Comparison of ENCODE assay signal across 12 cellular contexts in the genomic region with DNA sequence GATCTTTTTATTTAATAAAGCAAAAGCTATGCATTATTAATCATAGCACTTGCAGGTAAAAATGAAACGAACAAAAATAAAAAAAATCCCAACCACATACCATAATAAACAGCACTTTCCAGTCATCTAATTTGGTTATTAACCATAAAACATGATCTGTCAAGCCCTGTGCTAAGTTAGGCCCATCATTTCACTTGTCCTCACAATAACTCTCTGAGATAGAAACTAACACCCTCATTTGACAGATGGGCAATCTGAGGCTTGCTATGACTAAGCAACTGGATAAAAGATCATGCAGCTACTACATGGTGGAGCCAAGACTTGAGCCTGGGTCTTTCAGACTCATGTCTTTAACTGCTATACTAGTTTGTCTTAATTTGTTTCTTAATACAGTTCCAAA. TPM values are rescaled to one million over a fixed set of nuclear protein-coding genes. Genes with fewer than 3 reads are reported as not detected.
A peak's percentile ranks its signal among the peaks of the same experiment; 100 is the strongest.
DNase-seq lines count a peak whose midpoint lies in the region; ATAC-seq and TF ChIP-seq lines count a peak whose summit lies in the region.
"Had no signal": no experiment of that assay in that cellular context is flagged by ENCODE, and none has a peak within 500 bp of the region (broad histone marks: within the 10 kb centered on the region; RNA-seq: fewer than 3 reads in every experiment).

No MANE protein-coding gene starts in this region.

- TF ChIP-seq CTCF in mucosa of descending colon (IDR thresholded peaks at IDR 0.05) (no peak), ovary (IDR thresholded peaks at IDR 0.05) (no peak), smooth muscle cell (IDR thresholded peaks at IDR 0.05; ENCODE audit: borderline replicate concordance, insufficient read depth, poor library complexity, severe bottlenecking) (no peak)

- H3K27me3 ChIP-seq in ovary (no peaks in the 10 kb centered on the region), smooth muscle cell (ENCODE audit: low read depth) (no peaks in the 10 kb centered on the region)
- H3K27me3 ChIP-seq: right atrium auricular region had no signal

- intact Hi-C loops in mucosa of descending colon (cut with DNase I, micrococcal nuclease) = no loop called here
- intact Hi-C loops in ovary (cut with DNase I) = no loop called here
- intact Hi-C loops in Right ventricle myocardium inferior (cut with DNase I) = no loop called here

- no peak for TF ChIP-seq EP300 in ovary (IDR thresholded peaks at IDR 0.05)

- 72 to 84% (median 73%) methylated on average over 1 of the region's 1 CpG for WGBS in ovary, 3 donors
- WGBS in smooth muscle cell (ENCODE audit: low lambda C conversion rate) = 89% methylated on average over 1 of the region's 1 CpG

- H2AFZ ChIP-seq in smooth muscle cell (ENCODE audit: low read depth) = no peak overlapping the region

- H3K4me1 ChIP-seq in mucosa of descending colon (ENCODE audit: low read depth) = no peaks in the 10 kb centered on the region
- H3K4me1 ChIP-seq in ovary (ENCODE audit: insufficient read depth) = no peaks in the 10 kb centered on the region
- no peaks in the 10 kb centered on the region for H3K4me1 ChIP-seq in smooth muscle cell (ENCODE audit: low read depth)
- H3K4me1 ChIP-seq: right atrium auricular region had no signal

- ATAC-seq in GM18873 (IDR thresholded peaks at IDR 0.05; ENCODE audit: low FRiP score, unreplicated experiment) (peak; percentile 49), GM21423 (IDR thresholded peaks at IDR 0.05; ENCODE audit: unreplicated experiment) (peak; percentile 64), HG03095 (IDR thresholded peaks at IDR 0.05; ENCODE audit: unreplicated experiment) (peak; percentile 56), mucosa of descending colon (peak; percentile 31), Right ventricle myocardium inferior (no peak)

- no peaks in the 10 kb centered on the region for H3K79me2 ChIP-seq in smooth muscle cell (ENCODE audit: low read depth)

- H3K36me3 ChIP-seq in mucosa of descending colon (ENCODE audit: low read depth) (peaks cover 4% of the 10 kb centered on the region), ovary (no peaks in the 10 kb centered on the region), smooth muscle cell (ENCODE audit: low read depth) (peaks cover 32% of the 10 kb centered on the region)

- H3K9me3 ChIP-seq in mucosa of descending colon (no peaks in the 10 kb centered on the region), ovary (no peaks in the 10 kb centered on the region), smooth muscle cell (replicated peaks; ENCODE audit: low read depth) (no peaks in the 10 kb centered on the region)
- H3K9me3 ChIP-seq: right atrium auricular region had no signal

- H3K4me3 ChIP-seq in mucosa of descending colon (no peak overlapping the region), ovary (no peak overlapping the region), smooth muscle cell (no peak overlapping the region)
- H3K4me3 ChIP-seq: right atrium auricular region had no signal

- H3K27ac ChIP-seq in ovary (no peak overlapping the region), smooth muscle cell (ENCODE audit: low read depth) (no peak overlapping the region)
- H3K27ac ChIP-seq: right atrium auricular region had no signal

- H3K4me2 ChIP-seq in smooth muscle cell = no peak overlapping the region

- H4K20me1 ChIP-seq in smooth muscle cell (ENCODE audit: low read depth) = no peaks in the 10 kb centered on the region

- no peak for DNase-seq in mucosa of descending colon
- DNase-seq in ovary = no peak
- no peak for DNase-seq in Right ventricle myocardium inferior (ENCODE audit: missing footprints)
- no peak for DNase-seq in smooth muscle cell (lab: John Stamatoyannopoulos, UW; ENCODE audit: unreplicated experiment)
- DNase-seq: amniotic stem cell; effector memory CD4-positive, alpha-beta T cell; KG1 had no signal

- no peaks in the 10 kb centered on the region for H3F3A ChIP-seq in smooth muscle cell (ENCODE audit: low read depth)

- no peak for TF ChIP-seq POLR2A in ovary (IDR thresholded peaks at IDR 0.05)

- no peak overlapping the region for H3K9ac ChIP-seq in smooth muscle cell (ENCODE audit: low read depth)

RNA-seq across cellular contexts. Expression of a gene that starts 21.8 kb away (rescaled TPM):
- total RNA-seq in mucosa of descending colon (10 to 100 TPM; 37.4 to 45.0 (median 43.3) TPM), ovary (10 to 100 TPM; 15.5 to 25.3 (median 17.5) TPM), Right ventricle myocardium inferior (15.9 TPM), smooth muscle cell (9.7 and 11.2 TPM in 2 replicates)
- polyA plus RNA-seq in ovary (10 to 100 TPM in 1 of 2 donors, 1 to 10 TPM in 1; 5.3 to 16.3 TPM), smooth muscle cell (7.6 and 8.6 TPM in 2 replicates)

RNA-seq across cellular contexts. Expression of a gene that starts 22.2 kb away (rescaled TPM):
- total RNA-seq in mucosa of descending colon (10 to 100 TPM; 20.9 to 37.0 (median 33.5) TPM), ovary (10 to 100 TPM; 17.3 to 26.0 (median 20.5) TPM), Right ventricle myocardium inferior (9.5 TPM), smooth muscle cell (11.5 and 12.0 TPM in 2 replicates)
- polyA plus RNA-seq in ovary (10 to 100 TPM; 11.1 to 22.0 TPM), smooth muscle cell (6.2 and 9.2 TPM in 2 replicates)

RNA-seq across cellular contexts. Expression of a gene that starts 25.5 kb away (rescaled TPM):
- total RNA-seq in mucosa of descending colon = under 1 TPM in 1 of 3 donors, not detected in 2; 0.52 TPM
- total RNA-seq in ovary = 1 to 10 TPM in 1 of 7 donors, under 1 TPM in 4, not detected in 2; 0.12 to 8.6 (median 0.50) TPM
- not detected for polyA plus RNA-seq in ovary
- total RNA-seq in Right ventricle myocardium inferior = not detected
- total RNA-seq in smooth muscle cell = not detected in 2 replicates
- polyA plus RNA-seq in smooth muscle cell = not detected in 2 replicates
- total RNA-seq: mesenteric fat pad, right atrium auricular region had no signal
